In genomic region chr4:150321113-150321512, GRCh38 we compare ENCODE assay signal across 1 cellular context.
TF ChIP-seq lines count a peak whose summit lies in the region.

No MANE protein-coding gene starts in this region.

TF ChIP-seq in K562, 482 proteins besides CTCF, POLR2A, EP300 and RAD21 (continued from another document and continues in another):
- TF ChIP-seq CSDE1 (IDR thresholded peaks at IDR 0.05) (no peak), ZNF282 (CRISPR knock-in tag; IDR thresholded peaks at IDR 0.05) (no peak), CXXC5 (CRISPR knock-in tag; IDR thresholded peaks at IDR 0.05) (peak; percentile 87), PHTF2 (CRISPR knock-in tag; IDR thresholded peaks at IDR 0.05) (peak; percentile 53; the same call in 1 of the 2 replicates), PHF20 (IDR thresholded peaks at IDR 0.05; ENCODE audit: partially characterized antibody) (no peak), CAMTA2 (CRISPR knock-in tag; conservative IDR thresholded peaks at IDR 0.05) (no peak), TAF1 (IDR thresholded peaks at IDR 0.05; ENCODE audit: control insufficient read depth, extremely low read depth, insufficient read depth, low read length, severe bottlenecking) (no peak), ZNF212 (CRISPR knock-in tag; IDR thresholded peaks at IDR 0.05) (0 out of 2 replicates have a peak, but pooled peaks have one; percentile 65), ETV6 (IDR thresholded peaks at IDR 0.05; ENCODE audit: borderline replicate concordance in 1 of 2, low read depth in 2 of 2, low read length in 1 of 2) (no peak), ETV6 (CRISPR knock-in tag; IDR thresholded peaks at IDR 0.05; ENCODE audit: borderline replicate concordance) (no peak), TRIM24 (IDR thresholded peaks at IDR 0.05) (peak; percentile 56 to 70; a peak in 3 of 4 replicates), ELF1 (tag; IDR thresholded peaks at IDR 0.05) (no peak), CLOCK (CRISPR knock-in tag; IDR thresholded peaks at IDR 0.05; ENCODE audit: borderline replicate concordance) (no peak), ZNF12 (CRISPR knock-in tag; IDR thresholded peaks at IDR 0.05) (no peak), SRSF3 (IDR thresholded peaks at IDR 0.05; ENCODE audit: insufficient read depth, low read length) (no peak), BCOR (IDR thresholded peaks at IDR 0.05) (no peak), NFATC3 (IDR thresholded peaks at IDR 0.05) (no peak), CEBPG (CRISPR knock-in tag; IDR thresholded peaks at IDR 0.05) (no peak), CEBPG (tag; conservative IDR thresholded peaks at IDR 0.05 in 1 of 2, IDR thresholded peaks at IDR 0.05 in 1 of 2) (no peak), OTX1 (CRISPR knock-in tag; IDR thresholded peaks at IDR 0.05) (peak; percentile 80; the same call in 1 of the 2 replicates), HMBOX1 (IDR thresholded peaks at IDR 0.05) (peak; percentile 83), PATZ1 (CRISPR knock-in tag; IDR thresholded peaks at IDR 0.05; ENCODE audit: borderline replicate concordance) (0 out of 2 replicates have a peak, but pooled peaks have one; percentile 66), ZSCAN29 (IDR thresholded peaks at IDR 0.05) (no peak), LCOR (CRISPR knock-in tag; IDR thresholded peaks at IDR 0.05) (no peak), GTF2E2 (tag; IDR thresholded peaks at IDR 0.05) (no peak), RAD51 (IDR thresholded peaks at IDR 0.05; ENCODE audit: borderline replicate concordance, low read depth) (peak; percentile 44; the same call in 1 of the 2 replicates), MAFF (IDR thresholded peaks at IDR 0.05; ENCODE audit: low read length) (no peak), HINFP (tag; conservative IDR thresholded peaks at IDR 0.05; ENCODE audit: low read depth) (0 out of 2 replicates have a peak, but pooled peaks have one; percentile 56), SNAPC5 (CRISPR knock-in tag; IDR thresholded peaks at IDR 0.05) (no peak), MECOM (CRISPR knock-in tag; IDR thresholded peaks at IDR 0.05) (peak; percentile 92), LARP7 (IDR thresholded peaks at IDR 0.05) (no peak), CBX2 (IDR thresholded peaks at IDR 0.05; ENCODE audit: insufficient read depth, low read length, poor library complexity, severe bottlenecking) (no peak), NFIC (IDR thresholded peaks at IDR 0.05) (no peak), ZNF511 (CRISPR knock-in tag; IDR thresholded peaks at IDR 0.05) (no peak), NRF1 (conservative IDR thresholded peaks at IDR 0.05 in 1 of 2, IDR thresholded peaks at IDR 0.05 in 1 of 2) (no peak), MEF2A (IDR thresholded peaks at IDR 0.05; ENCODE audit: control insufficient read depth, low read depth, low read length) (no peak), THRAP3 (IDR thresholded peaks at IDR 0.05; ENCODE audit: borderline replicate concordance) (no peak), ZNF318 (IDR thresholded peaks at IDR 0.05; ENCODE audit: borderline replicate concordance in 1 of 2, low read depth in 1 of 2) (no peak), ZNF347 (CRISPR knock-in tag; IDR thresholded peaks at IDR 0.05; ENCODE audit: low read depth) (no peak), ARID1B (IDR thresholded peaks at IDR 0.05) (peak; percentile 74), ZBTB1 (CRISPR knock-in tag; IDR thresholded peaks at IDR 0.05; ENCODE audit: borderline replicate concordance, low read depth) (no peak), NKRF (IDR thresholded peaks at IDR 0.05; ENCODE audit: borderline replicate concordance) (no peak), MAZ (CRISPR knock-in tag; conservative IDR thresholded peaks at IDR 0.05 in 1 of 2, IDR thresholded peaks at IDR 0.05 in 1 of 2) (0 out of 4 replicates have a peak, but pooled peaks of 1 of the 2 experiments have one; percentile 44), FOXO4 (CRISPR knock-in tag; IDR thresholded peaks at IDR 0.05) (no peak), CREBBP (IDR thresholded peaks at IDR 0.05; ENCODE audit: low read depth, low read length) (no peak), ZNF445 (CRISPR knock-in tag; IDR thresholded peaks at IDR 0.05; ENCODE audit: low read depth) (no peak), ZNF3 (CRISPR knock-in tag; IDR thresholded peaks at IDR 0.05) (no peak), ZNF785 (CRISPR knock-in tag; IDR thresholded peaks at IDR 0.05) (no peak), RHOXF2B (CRISPR knock-in tag; conservative IDR thresholded peaks at IDR 0.05) (peak; percentile 60; the same call in 1 of the 2 replicates)
